Comparison of ENCODE assay signal across 8 cellular contexts in genomic region chr19:18157465-18158063, GRCh38. TPM values are rescaled to one million over a fixed set of nuclear protein-coding genes. Genes with fewer than 3 reads are reported as not detected.
DNase-seq lines count a peak whose midpoint lies in the region; ATAC-seq and TF ChIP-seq lines count a peak whose summit lies in the region.

No MANE protein-coding gene starts in this region.

- TF ChIP-seq CTCF in WTC11 (IDR thresholded peaks at IDR 0.05) (no peak), tibial artery (IDR thresholded peaks at IDR 0.05) (no peak), Calu3 (IDR thresholded peaks at IDR 0.05; ENCODE audit: unreplicated experiment) (no peak)

- no peak overlapping the region for H3K4me3 Mint-ChIP-seq in WTC11
- no peak overlapping the region for H3K4me3 Mint-ChIP-seq in Calu3 (ENCODE audit: low read depth, unreplicated experiment)

- CTCF ChIA-PET in WTC11 (lab: Charles Lee) (interaction anchor here (0.6 to 1.8 kb wide), 8 partner anchors 11 to 675 kb away, joined by 3 to 12 read pairs (median 4); no protein-coding TSS in a partner anchor), Calu3 (lab: Charles Lee) (no interaction called here)

- H3K27me3 Mint-ChIP-seq in WTC11 (ENCODE audit: low read depth) = no peaks in the 10 kb centered on the region
- no peaks in the 10 kb centered on the region for H3K27me3 Mint-ChIP-seq in Calu3 (ENCODE audit: unreplicated experiment)

- H3K27ac ChIP-seq in tibial artery = peak overlapping the region; percentile 64 to 76

- H3K4me1 Mint-ChIP-seq in WTC11 (peaks cover 24% of the 10 kb centered on the region), Calu3 (ENCODE audit: low read depth, unreplicated experiment) (peaks cover 20% of the 10 kb centered on the region)

- H3K27ac Mint-ChIP-seq in WTC11 (no peak overlapping the region), Calu3 (ENCODE audit: unreplicated experiment) (no peak overlapping the region)

- no peak overlapping the region for H3K4me3 ChIP-seq in tibial artery

- peaks cover 5 to 16% (median 8%) of the 10 kb centered on the region in 3 donors for H3K36me3 ChIP-seq in tibial artery

- POLR2A ChIA-PET in WTC11 (lab: Charles Lee) = interaction anchor here (0.9 to 1.1 kb wide), 2 partner anchors 48 to 124 kb away, joined by 4 to 8 read pairs; partner anchors contain the start of gene JUND

- H3K9me3 Mint-ChIP-seq in WTC11 (no peaks in the 10 kb centered on the region), Calu3 (ENCODE audit: low read depth, unreplicated experiment) (no peaks in the 10 kb centered on the region)

- H3K9me3 ChIP-seq in tibial artery = no peaks in the 10 kb centered on the region

- peaks cover 7 to 55% (median 44%) of the 10 kb centered on the region in 4 donors for H3K4me1 ChIP-seq in tibial artery

- no peaks in the 10 kb centered on the region for H3K27me3 ChIP-seq in tibial artery

- H3K36me3 Mint-ChIP-seq in WTC11 = peaks cover 13% of the 10 kb centered on the region
- peaks cover 40% of the 10 kb centered on the region for H3K36me3 Mint-ChIP-seq in Calu3 (ENCODE audit: insufficient read depth, unreplicated experiment)

- ATAC-seq in WTC11 (peak; percentile 0; the same call in 1 of the 2 replicates), GM19395 (IDR thresholded peaks at IDR 0.05; ENCODE audit: unreplicated experiment) (no peak), HG03565 (IDR thresholded peaks at IDR 0.05; ENCODE audit: unreplicated experiment) (no peak), GM18868 (IDR thresholded peaks at IDR 0.05; ENCODE audit: unreplicated experiment) (no peak)

- intact Hi-C loops in tibial artery (cut with DNase I; ENCODE audit: low total_unique reads) (no loop called here), Calu3 (cut with micrococcal nuclease; ENCODE audit: unreplicated experiment) (no loop called here)

- DNase-seq in NCI-H146 (lab: John Stamatoyannopoulos, UW) (peak; percentile 97), WTC11 (ENCODE audit: low spot score) (peak; percentile 59), left kidney (ENCODE audit: low read depth, low spot score) (peak; percentile 78), tibial artery (no peak), Calu3 (no peak)

- BruUV-seq in Calu3 (replicated peaks; lab: Mats Ljungman, UMichigan) = no TSS peak

TF ChIP-seq in WTC11, 78 proteins besides CTCF, POLR2A, EP300 and RAD21:
- TF ChIP-seq ZNF423 (CRISPR knock-in tag; IDR thresholded peaks at IDR 0.05) (peak; percentile 96), ERG (CRISPR knock-in tag; IDR thresholded peaks at IDR 0.05) (no peak)

RNA-seq across cellular contexts. Expression of gene PIK3R2, which starts 4.6 kb away (rescaled TPM):
- total RNA-seq in WTC11 (2021) (51.9 to 56.9 TPM (median 53.8 TPM) in 3 replicates), Calu3 (2022) (22.5 and 23.2 TPM in 2 replicates)

RNA-seq across cellular contexts. Expression of gene IFI30, which starts 16.0 kb away (rescaled TPM):
- total RNA-seq in WTC11 (2021) (20.2 to 30.3 TPM (median 26.2 TPM) in 3 replicates), Calu3 (2022) (22.4 and 41.8 TPM in 2 replicates)

RNA-seq across cellular contexts. Expression of gene MPV17L2, which starts 35.5 kb away (rescaled TPM):
- total RNA-seq in WTC11 (2021) = 26.3 to 29.8 TPM (median 28.0 TPM) in 3 replicates
- 10.9 and 11.5 TPM in 2 replicates for total RNA-seq in Calu3 (2022)

RNA-seq across cellular contexts. Expression of gene RAB3A, which starts 46.3 kb away (rescaled TPM):
- total RNA-seq in WTC11 (2021) (12.2 to 14.7 TPM (median 14.6 TPM) in 3 replicates), Calu3 (2022) (1.9 TPM in 2 replicates)

RNA-seq across cellular contexts. Expression of gene MAST3, which starts 60.0 kb away (rescaled TPM):
- total RNA-seq in WTC11 (2021) (10.8 to 11.5 TPM (median 11.2 TPM) in 3 replicates), Calu3 (2022) (5.5 and 5.9 TPM in 2 replicates)

Comparison
In these comparisons a context has a peak if more than half of its experiments do, and no peak if none do; other contexts are left out.
1. DNase-seq: peak in NCI-H146 (single experiment), WTC11 (single experiment) and left kidney (single experiment); none in tibial artery (0 of 2) and Calu3 (single experiment).